ENCODE assay signal across 18 cellular contexts in genomic region chr1:60394436-60394835, GRCh38.
DNase-seq lines count a peak whose midpoint lies in the region; ATAC-seq, FAIRE-seq and TF ChIP-seq lines count a peak whose summit lies in the region.
"Had no signal": no experiment of that assay in that cellular context is flagged by ENCODE, and none has a peak within 500 bp of the region (broad histone marks: within the 10 kb centered on the region; RNA-seq: fewer than 3 reads in every experiment).

No MANE protein-coding gene starts in this region.

- no peak for FAIRE-seq in pancreas (lab: Jason Lieb, UNC)

- 60 to 70% methylated on average over 3 of the region's 3 CpGs for WGBS in pancreas, 2 donors

- intact Hi-C loops in pancreas (cut with DNase I) = no loop called here

- no peaks in the 10 kb centered on the region for H3K27me3 ChIP-seq in pancreas
- H3K27me3 ChIP-seq: colonic mucosa had no signal

- H3K4me3 ChIP-seq in NB4 (ENCODE audit: low read depth, low read length) = no peak overlapping the region
- H3K4me3 ChIP-seq in fibroblast of the aortic adventitia (ENCODE audit: low read depth, low read length) = no peak overlapping the region
- no peak overlapping the region for H3K4me3 ChIP-seq in pancreas
- H3K4me3 ChIP-seq: colonic mucosa, lung had no signal

- no peak overlapping the region for H3K27ac ChIP-seq in pancreas
- H3K27ac ChIP-seq: colonic mucosa had no signal

- no peaks in the 10 kb centered on the region for H3K9me3 ChIP-seq in pancreas
- H3K9me3 ChIP-seq: colonic mucosa had no signal

- H3K9me3 Mint-ChIP-seq in glutamatergic neuron (ENCODE audit: unreplicated experiment) = no peaks in the 10 kb centered on the region
- H3K9me3 Mint-ChIP-seq: activated T-cell treated with anti-CD3 and anti-CD28 coated beads, Interleukin-2, amount 50 U/mL, for 24 hours; T-helper 1 cell treated with Interleukin-12 subunit alpha and Interleukin-12 subunit beta and Interleukin-4 antibody, amounts not matched to agents 30 μg/mL and 1 μg/mL, for 36 hours had no signal

- H3K36me3 Mint-ChIP-seq in glutamatergic neuron (ENCODE audit: unreplicated experiment) = no peaks in the 10 kb centered on the region

- peak; percentile 25 for DNase-seq in NB4 (ENCODE audit: low read depth)
- peak; percentile 35 for DNase-seq in fibroblast of the aortic adventitia (ENCODE audit: low read depth)
- DNase-seq in glutamatergic neuron = no peak
- no peak for DNase-seq in NCI-H510A treated with DMSO at 0.1 percent for 48 hours (lab: John Stamatoyannopoulos, UW)
- no peak for DNase-seq in pancreas
- DNase-seq: activated CD4-positive, alpha-beta T cell treated with anti-CD3 and anti-CD28 coated beads for 4 hours; activated T-cell treated with anti-CD3 and anti-CD28 coated beads, Interleukin-2, amount 50 U/mL, for 24 hours; C1 segment of cervical spinal cord; colonic mucosa; MM.1S; NCI-H345 had no signal

- ATAC-seq in GM18499 (IDR thresholded peaks at IDR 0.05; ENCODE audit: insufficient read depth, unreplicated experiment) (peak; percentile 21), GM21825 (IDR thresholded peaks at IDR 0.05; ENCODE audit: unreplicated experiment) (peak; percentile 45), HG02763 (IDR thresholded peaks at IDR 0.05; ENCODE audit: unreplicated experiment) (no peak), pancreas (no peak)
- ATAC-seq: esophagus mucosa had no signal

- H3K4me3 Mint-ChIP-seq in glutamatergic neuron (ENCODE audit: unreplicated experiment) = no peak overlapping the region
- H3K4me3 Mint-ChIP-seq: activated T-cell treated with anti-CD3 and anti-CD28 coated beads, Interleukin-2, amount 50 U/mL, for 24 hours; stimulated activated naive CD8-positive, alpha-beta T cell treated with anti-CD3 and anti-CD28 coated beads, Interleukin-15, Interleukin-2, amounts not matched to agents 100 ng/mL and 50 ng/mL, for 24 hours; T-helper 1 cell treated with Interleukin-12 subunit alpha and Interleukin-12 subunit beta and Interleukin-4 antibody, amounts not matched to agents 30 μg/mL and 1 μg/mL, for 36 hours had no signal

- H3K4me1 ChIP-seq in pancreas = no peaks in the 10 kb centered on the region
- H3K4me1 ChIP-seq: colonic mucosa had no signal

- H3K27me3 Mint-ChIP-seq in glutamatergic neuron (ENCODE audit: unreplicated experiment) = no peaks in the 10 kb centered on the region
- H3K27me3 Mint-ChIP-seq: activated T-cell treated with anti-CD3 and anti-CD28 coated beads, Interleukin-2, amount 50 U/mL, for 24 hours had no signal

- TF ChIP-seq CTCF in NB4 (IDR thresholded peaks at IDR 0.05; ENCODE audit: low read depth, low read length) (no peak), fibroblast of the aortic adventitia (IDR thresholded peaks at IDR 0.05; ENCODE audit: insufficient read depth, low read length) (no peak), glutamatergic neuron (IDR thresholded peaks at IDR 0.05; ENCODE audit: partially characterized antibody, unreplicated experiment) (no peak), pancreas (IDR thresholded peaks at IDR 0.05) (no peak)

- no peak for TF ChIP-seq POLR2A in NB4 (IDR thresholded peaks at IDR 0.05; ENCODE audit: extremely low read depth, insufficient read length)

- H3K36me3 ChIP-seq in pancreas = no peaks in the 10 kb centered on the region
- H3K36me3 ChIP-seq: colonic mucosa had no signal

- H3K4me1 Mint-ChIP-seq in glutamatergic neuron (ENCODE audit: low read depth, unreplicated experiment) = no peaks in the 10 kb centered on the region

- no peak overlapping the region for H3K27ac Mint-ChIP-seq in glutamatergic neuron (ENCODE audit: unreplicated experiment)
- H3K27ac Mint-ChIP-seq: activated T-cell treated with anti-CD3 and anti-CD28 coated beads, Interleukin-2, amount 50 U/mL, for 24 hours; stimulated activated naive CD8-positive, alpha-beta T cell treated with anti-CD3 and anti-CD28 coated beads, Interleukin-15, Interleukin-2, amounts not matched to agents 100 ng/mL and 50 ng/mL, for 24 hours; T-helper 1 cell treated with Interleukin-12 subunit alpha and Interleukin-12 subunit beta and Interleukin-4 antibody, amounts not matched to agents 30 μg/mL and 1 μg/mL, for 36 hours had no signal

Comparison
In these comparisons a context has a peak if more than half of its experiments do, and no peak if none do; other contexts are left out.
1. ATAC-seq: peak in GM18499 (single experiment) and GM21825 (single experiment); none in HG02763 (single experiment) and pancreas (0 of 4).
2. DNase-seq: peak in NB4 (single experiment) and fibroblast of the aortic adventitia (single experiment); none in glutamatergic neuron (single experiment), NCI-H510A treated with DMSO at 0.1 percent for 48 hours (single experiment) and pancreas (0 of 6).